Comparison of ENCODE assay signal across 9 cellular contexts in genomic region chr1:228456252-228457016, GRCh38. TPM values are rescaled to one million over a fixed set of nuclear protein-coding genes. Genes with fewer than 3 reads are reported as not detected.
DNase-seq lines count a peak whose midpoint lies in the region; TF ChIP-seq lines count a peak whose summit lies in the region.
"Had no signal": no experiment of that assay in that cellular context is flagged by ENCODE, and none has a peak within 500 bp of the region (broad histone marks: within the 10 kb centered on the region; RNA-seq: fewer than 3 reads in every experiment).

No MANE protein-coding gene starts in this region.

- H3K27me3 ChIP-seq in GM23248 (replicated peaks; ENCODE audit: insufficient read depth) = peaks cover 10% of the 10 kb centered on the region; the same call in 1 of the 2 replicates
- H3K27me3 ChIP-seq in prostate gland (replicated peaks; ENCODE audit: insufficient read depth) = no peaks in the 10 kb centered on the region

- intact Hi-C loops in prostate gland (cut with DNase I) = no loop called here

- TF ChIP-seq POLR2A in prostate gland (IDR thresholded peaks at IDR 0.05) = no peak

- DNase-seq in GM23248 (no peak), SK-N-MC (ENCODE audit: low read depth, low spot score) (no peak), epithelial cell of esophagus (ENCODE audit: low read depth) (no peak), prostate gland (ENCODE audit: low spot score) (no peak), NCI-H2107 (lab: John Stamatoyannopoulos, UW) (no peak), NCI-H69 (lab: John Stamatoyannopoulos, UW) (no peak)
- no peak for DNase-seq in effector CD4-positive, alpha-beta T cell
- no peak for DNase-seq in stimulated activated CD4-positive, alpha-beta T cell treated with anti-CD3 and anti-CD28 coated beads, Interleukin-1b, Interleukin-23, amount 100 ng/mL, for 48 hours
- DNase-seq: retina had no signal

- H3K36me3 ChIP-seq in GM23248 (ENCODE audit: low read depth) (no peaks in the 10 kb centered on the region), SK-N-MC (ENCODE audit: insufficient read depth, low read length) (no peaks in the 10 kb centered on the region), prostate gland (no peaks in the 10 kb centered on the region)

- in situ Hi-C loops in GM23248 (cut with MboI) = no loop called here

- H3K9ac ChIP-seq in GM23248 (peak overlapping the region; percentile 78), SK-N-MC (ENCODE audit: insufficient read length) (no peak overlapping the region)

- TF ChIP-seq CTCF in epithelial cell of esophagus (IDR thresholded peaks at IDR 0.05; ENCODE audit: insufficient read depth, low read depth, low read length, missing control alignments) (no peak), prostate gland (IDR thresholded peaks at IDR 0.05) (no peak)

- H3K4me1 ChIP-seq in GM23248 (ENCODE audit: insufficient read depth) (peaks cover 14% of the 10 kb centered on the region), prostate gland (replicated peaks) (no peaks in the 10 kb centered on the region)

- H3K4me3 ChIP-seq in GM23248 (peak overlapping the region; percentile 78), SK-N-MC (0 out of 2 replicates have a peak overlapping the region, but pooled peaks have one; percentile 79), epithelial cell of esophagus (ENCODE audit: low read length) (peak overlapping the region; percentile 82), prostate gland (peak overlapping the region in 1 of 2 donors; percentile 46)

- H3F3A ChIP-seq in GM23248 (ENCODE audit: insufficient read depth) = peaks cover 11% of the 10 kb centered on the region

- H3K4me2 ChIP-seq in GM23248 (ENCODE audit: unreplicated experiment) = peak overlapping the region; percentile 88

- WGBS in GM23248 (ENCODE audit: low coverage in 1 of 2, low lambda C conversion rate in 2 of 2, missing lambda C conversion rate in 2 of 2), 2 experiments = 73 to 74% methylated on average over 6 of the region's 6 CpGs
- WGBS in prostate gland = 51% methylated on average over 6 of the region's 6 CpGs

- H2AFZ ChIP-seq in GM23248 = peak overlapping the region; percentile 93

- peaks cover 15% of the 10 kb centered on the region; the same call in 1 of the 2 replicates for H3K79me2 ChIP-seq in GM23248 (ENCODE audit: insufficient read depth)

- H3K9me2 ChIP-seq in GM23248 (ENCODE audit: insufficient read depth) = no peaks in the 10 kb centered on the region

- H3K27ac ChIP-seq in GM23248 (peak overlapping the region; percentile 80), SK-N-MC (no peak overlapping the region), prostate gland (peak overlapping the region; percentile 79 to 82)

- no peaks in the 10 kb centered on the region for H4K20me1 ChIP-seq in GM23248 (ENCODE audit: insufficient read depth)

- no peaks in the 10 kb centered on the region for H3K9me3 ChIP-seq in GM23248 (ENCODE audit: low read depth)
- H3K9me3 ChIP-seq in SK-N-MC (ENCODE audit: low read depth, low read length) = no peaks in the 10 kb centered on the region
- H3K9me3 ChIP-seq in prostate gland = no peaks in the 10 kb centered on the region

RNA-seq across cellular contexts. Expression of gene RNF187, which starts 30.7 kb away (rescaled TPM):
- total RNA-seq in GM23248 (2014; rRNA removed; shearing (Covaris generic)) = 81.9 and 92.8 TPM in 2 replicates
- 38.8 and 79.4 TPM in 2 replicates for polyA plus RNA-seq in GM23248 (2016; fragmentation: Nextera tagmentation; extraction: Ambion mirVana)
- total RNA-seq in prostate gland = 100 to 1,000 TPM in 1 of 2 donors, 10 to 100 TPM in 1; 83.7 to 130 TPM

RNA-seq across cellular contexts. Expression of gene TRIM17, which starts 39.8 kb away (rescaled TPM):
- total RNA-seq in GM23248 (2014; rRNA removed; shearing (Covaris generic)) = not detected in 2 replicates
- 0.26 and 0.43 TPM in 2 replicates for polyA plus RNA-seq in GM23248 (2016; fragmentation: Nextera tagmentation; extraction: Ambion mirVana)
- total RNA-seq in prostate gland = 1 to 10 TPM; 2.0 to 9.9 TPM

RNA-seq across cellular contexts. Expression of gene TRIM11, which starts 49.8 kb away (rescaled TPM):
- 21.3 and 24.7 TPM in 2 replicates for total RNA-seq in GM23248 (2014; rRNA removed; shearing (Covaris generic))
- 8.6 and 9.8 TPM in 2 replicates for polyA plus RNA-seq in GM23248 (2016; fragmentation: Nextera tagmentation; extraction: Ambion mirVana)
- total RNA-seq in prostate gland = 10 to 100 TPM; 35.3 to 36.2 TPM
